ENCODE assay signal across 1 cellular context in genomic region chr11:49405743-49406142, GRCh38.
TF ChIP-seq lines count a peak whose summit lies in the region.

No MANE protein-coding gene starts in this region.

TF ChIP-seq in GM23338, 12 proteins besides CTCF, POLR2A, EP300 and RAD21 (continued from another document):
- no peak for TF ChIP-seq REST (IDR thresholded peaks at IDR 0.05; ENCODE audit: unreplicated experiment)
- TF ChIP-seq, protein P1, sequence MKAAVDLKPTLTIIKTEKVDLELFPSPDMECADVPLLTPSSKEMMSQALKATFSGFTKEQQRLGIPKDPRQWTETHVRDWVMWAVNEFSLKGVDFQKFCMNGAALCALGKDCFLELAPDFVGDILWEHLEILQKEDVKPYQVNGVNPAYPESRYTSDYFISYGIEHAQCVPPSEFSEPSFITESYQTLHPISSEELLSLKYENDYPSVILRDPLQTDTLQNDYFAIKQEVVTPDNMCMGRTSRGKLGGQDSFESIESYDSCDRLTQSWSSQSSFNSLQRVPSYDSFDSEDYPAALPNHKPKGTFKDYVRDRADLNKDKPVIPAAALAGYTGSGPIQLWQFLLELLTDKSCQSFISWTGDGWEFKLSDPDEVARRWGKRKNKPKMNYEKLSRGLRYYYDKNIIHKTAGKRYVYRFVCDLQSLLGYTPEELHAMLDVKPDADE (IDR thresholded peaks at IDR 0.05): no peak
- no peak for TF ChIP-seq EZH2phosphoT487 (IDR thresholded peaks at IDR 0.05; ENCODE audit: unreplicated experiment)
- no peak for TF ChIP-seq ZNF331 (CRISPR knock-in tag; IDR thresholded peaks at IDR 0.05; ENCODE audit: low read depth)
- TF ChIP-seq ZNF114 (CRISPR knock-in tag; IDR thresholded peaks at IDR 0.05): no peak
- TF ChIP-seq CREB1 (CRISPR knock-in tag; IDR thresholded peaks at IDR 0.05; ENCODE audit: low read depth): no peak
- TF ChIP-seq EZH2 (IDR thresholded peaks at IDR 0.05; ENCODE audit: low read depth, unreplicated experiment): no peak
- TF ChIP-seq JUNB (IDR thresholded peaks at IDR 0.05; ENCODE audit: unreplicated experiment): no peak
- TF ChIP-seq, protein P2, sequence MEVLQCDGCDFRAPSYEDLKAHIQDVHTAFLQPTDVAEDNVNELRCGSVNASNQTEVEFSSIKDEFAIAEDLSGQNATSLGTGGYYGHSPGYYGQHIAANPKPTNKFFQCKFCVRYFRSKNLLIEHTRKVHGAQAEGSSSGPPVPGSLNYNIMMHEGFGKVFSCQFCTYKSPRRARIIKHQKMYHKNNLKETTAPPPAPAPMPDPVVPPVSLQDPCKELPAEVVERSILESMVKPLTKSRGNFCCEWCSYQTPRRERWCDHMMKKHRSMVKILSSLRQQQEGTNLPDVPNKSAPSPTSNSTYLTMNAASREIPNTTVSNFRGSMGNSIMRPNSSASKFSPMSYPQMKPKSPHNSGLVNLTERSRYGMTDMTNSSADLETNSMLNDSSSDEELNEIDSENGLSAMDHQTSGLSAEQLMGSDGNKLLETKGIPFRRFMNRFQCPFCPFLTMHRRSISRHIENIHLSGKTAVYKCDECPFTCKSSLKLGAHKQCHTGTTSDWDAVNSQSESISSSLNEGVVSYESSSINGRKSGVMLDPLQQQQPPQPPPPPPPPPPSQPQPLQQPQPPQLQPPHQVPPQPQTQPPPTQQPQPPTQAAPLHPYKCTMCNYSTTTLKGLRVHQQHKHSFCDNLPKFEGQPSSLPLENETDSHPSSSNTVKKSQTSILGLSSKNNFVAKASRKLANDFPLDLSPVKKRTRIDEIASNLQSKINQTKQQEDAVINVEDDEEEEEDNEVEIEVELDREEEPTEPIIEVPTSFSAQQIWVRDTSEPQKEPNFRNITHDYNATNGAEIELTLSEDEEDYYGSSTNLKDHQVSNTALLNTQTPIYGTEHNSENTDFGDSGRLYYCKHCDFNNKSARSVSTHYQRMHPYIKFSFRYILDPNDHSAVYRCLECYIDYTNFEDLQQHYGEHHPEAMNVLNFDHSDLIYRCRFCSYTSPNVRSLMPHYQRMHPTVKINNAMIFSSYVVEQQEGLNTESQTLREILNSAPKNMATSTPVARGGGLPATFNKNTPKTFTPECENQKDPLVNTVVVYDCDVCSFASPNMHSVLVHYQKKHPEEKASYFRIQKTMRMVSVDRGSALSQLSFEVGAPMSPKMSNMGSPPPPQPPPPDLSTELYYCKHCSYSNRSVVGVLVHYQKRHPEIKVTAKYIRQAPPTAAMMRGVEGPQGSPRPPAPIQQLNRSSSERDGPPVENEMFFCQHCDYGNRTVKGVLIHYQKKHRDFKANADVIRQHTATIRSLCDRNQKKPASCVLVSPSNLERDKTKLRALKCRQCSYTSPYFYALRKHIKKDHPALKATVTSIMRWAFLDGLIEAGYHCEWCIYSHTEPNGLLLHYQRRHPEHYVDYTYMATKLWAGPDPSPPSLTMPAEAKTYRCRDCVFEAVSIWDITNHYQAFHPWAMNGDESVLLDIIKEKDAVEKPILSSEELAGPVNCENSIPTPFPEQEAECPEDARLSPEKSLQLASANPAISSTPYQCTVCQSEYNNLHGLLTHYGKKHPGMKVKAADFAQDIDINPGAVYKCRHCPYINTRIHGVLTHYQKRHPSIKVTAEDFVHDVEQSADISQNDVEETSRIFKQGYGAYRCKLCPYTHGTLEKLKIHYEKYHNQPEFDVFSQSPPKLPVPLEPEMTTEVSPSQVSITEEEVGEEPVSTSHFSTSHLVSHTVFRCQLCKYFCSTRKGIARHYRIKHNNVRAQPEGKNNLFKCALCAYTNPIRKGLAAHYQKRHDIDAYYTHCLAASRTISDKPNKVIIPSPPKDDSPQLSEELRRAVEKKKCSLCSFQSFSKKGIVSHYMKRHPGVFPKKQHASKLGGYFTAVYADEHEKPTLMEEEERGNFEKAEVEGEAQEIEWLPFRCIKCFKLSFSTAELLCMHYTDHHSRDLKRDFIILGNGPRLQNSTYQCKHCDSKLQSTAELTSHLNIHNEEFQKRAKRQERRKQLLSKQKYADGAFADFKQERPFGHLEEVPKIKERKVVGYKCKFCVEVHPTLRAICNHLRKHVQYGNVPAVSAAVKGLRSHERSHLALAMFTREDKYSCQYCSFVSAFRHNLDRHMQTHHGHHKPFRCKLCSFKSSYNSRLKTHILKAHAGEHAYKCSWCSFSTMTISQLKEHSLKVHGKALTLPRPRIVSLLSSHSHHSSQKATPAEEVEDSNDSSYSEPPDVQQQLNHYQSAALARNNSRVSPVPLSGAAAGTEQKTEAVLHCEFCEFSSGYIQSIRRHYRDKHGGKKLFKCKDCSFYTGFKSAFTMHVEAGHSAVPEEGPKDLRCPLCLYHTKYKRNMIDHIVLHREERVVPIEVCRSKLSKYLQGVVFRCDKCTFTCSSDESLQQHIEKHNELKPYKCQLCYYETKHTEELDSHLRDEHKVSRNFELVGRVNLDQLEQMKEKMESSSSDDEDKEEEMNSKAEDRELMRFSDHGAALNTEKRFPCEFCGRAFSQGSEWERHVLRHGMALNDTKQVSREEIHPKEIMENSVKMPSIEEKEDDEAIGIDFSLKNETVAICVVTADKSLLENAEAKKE (CRISPR knock-in tag; IDR thresholded peaks at IDR 0.05): no peak
